In genomic region chr11:65185869-65186341, GRCh38 we compare ENCODE assay signal across 1 cellular context.
TF ChIP-seq lines count a peak whose summit lies in the region.

No MANE protein-coding gene starts in this region.

TF ChIP-seq in HepG2, 621 proteins besides CTCF, POLR2A, EP300 and RAD21:
- TF ChIP-seq ERF (CRISPR knock-in tag; IDR thresholded peaks at IDR 0.05): no peak
- TF ChIP-seq GTF2F1 (IDR thresholded peaks at IDR 0.05; ENCODE audit: low read length): no peak
- no peak for TF ChIP-seq PHF8 (CRISPR knock-in tag; IDR thresholded peaks at IDR 0.05)
- TF ChIP-seq ZNF883 (CRISPR knock-in tag; IDR thresholded peaks at IDR 0.05; ENCODE audit: not compliant biosample characterization): no peak
- no peak for TF ChIP-seq PHF5A (CRISPR knock-in tag; IDR thresholded peaks at IDR 0.05; ENCODE audit: low read depth, unreplicated experiment)
- TF ChIP-seq CEBPB (IDR thresholded peaks at IDR 0.05; ENCODE audit: borderline replicate concordance, low read depth, low read length): peak; percentile 52; the same call in 1 of the 2 replicates
- peak; percentile 33 for TF ChIP-seq STAG1 (CRISPR knock-in tag; IDR thresholded peaks at IDR 0.05)
- peak; percentile 20; the same call in 1 of the 2 replicates for TF ChIP-seq RBFOX2 (IDR thresholded peaks at IDR 0.05; ENCODE audit: low read depth, low read length)
- no peak for TF ChIP-seq BORCS8-MEF2B (CRISPR knock-in tag; IDR thresholded peaks at IDR 0.05)
- peak; percentile 69; the same call in 1 of the 2 replicates for TF ChIP-seq ZBTB33 (CRISPR knock-in tag; IDR thresholded peaks at IDR 0.05)
TF ChIP-seq in HepG2: peak in this region for 4.
